In the genomic region with DNA sequence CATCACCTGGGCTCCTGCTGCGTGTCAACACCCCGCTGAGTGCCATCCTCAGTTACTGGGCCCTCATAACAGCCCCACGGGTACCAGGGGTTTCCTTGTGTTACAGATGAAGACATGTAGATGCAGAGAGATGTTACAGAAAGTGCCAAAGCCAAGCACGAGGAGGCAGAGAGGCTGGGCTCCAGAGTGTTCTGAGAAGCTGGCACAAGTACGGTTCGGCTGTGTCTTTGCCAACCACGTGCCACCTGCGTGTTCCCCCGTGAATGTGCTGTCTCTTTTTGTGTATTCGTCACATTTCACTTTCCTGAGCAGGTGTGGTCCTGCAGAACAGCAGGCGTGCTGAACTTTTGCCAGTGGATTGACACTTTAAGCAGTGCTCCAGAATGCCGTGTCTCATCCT, we compare ENCODE assay signal across 26 cellular contexts.
DNase-seq lines count a peak whose midpoint lies in the region; ATAC-seq and TF ChIP-seq lines count a peak whose summit lies in the region.
"Had no signal": no experiment of that assay in that cellular context is flagged by ENCODE, and none has a peak within 500 bp of the region (broad histone marks: within the 10 kb centered on the region; RNA-seq: fewer than 3 reads in every experiment).

No MANE protein-coding gene starts in this region.

- TF ChIP-seq POLR2A in lower leg skin (IDR thresholded peaks at IDR 0.05): no peak

- peak overlapping the region; percentile 64 for H3K27ac Mint-ChIP-seq in activated CD8-positive, alpha-beta T cell treated with anti-CD3 and anti-CD28 coated beads for 36 hours
- no peak overlapping the region for H3K27ac Mint-ChIP-seq in activated CD8-positive, alpha-beta T cell treated with anti-CD3 and anti-CD28 coated beads, Interleukin-2, amount 10 ng/mL, durations not matched to agents 7 days and 5 days
- peak overlapping the region; percentile 96 for H3K27ac Mint-ChIP-seq in T-helper 17 cell
- peak overlapping the region; percentile 80 for H3K27ac Mint-ChIP-seq in stimulated activated naive B cell treated with anti-CD40 and anti-IgM and Interleukin-4, amounts not matched to agents 10 μg/mL and 1 μg/mL and 100 μg/mL, for 72 hours

- H3K4me3 ChIP-seq in lower leg skin (ENCODE audit: low read depth, poor library complexity, severe bottlenecking): no peak overlapping the region
- H3K4me3 ChIP-seq: A549, ascending aorta, gastroesophageal sphincter, hepatocyte, MG63, stomach, tibial nerve had no signal

- intact Hi-C loops in activated CD8-positive, alpha-beta T cell treated with anti-CD3 and anti-CD28 coated beads for 36 hours (cut with micrococcal nuclease): no loop called here
- intact Hi-C loops in lower leg skin (cut with DNase I; ENCODE audit: low total_unique reads): no loop called here

- peaks cover 90% of the 10 kb centered on the region for H3K4me1 Mint-ChIP-seq in activated CD8-positive, alpha-beta T cell treated with anti-CD3 and anti-CD28 coated beads for 36 hours (ENCODE audit: low read depth)
- peaks cover 58% of the 10 kb centered on the region for H3K4me1 Mint-ChIP-seq in activated CD8-positive, alpha-beta T cell treated with anti-CD3 and anti-CD28 coated beads, Interleukin-2, amount 10 ng/mL, durations not matched to agents 7 days and 5 days (ENCODE audit: low read depth)
- peaks cover 66% of the 10 kb centered on the region for H3K4me1 Mint-ChIP-seq in T-helper 17 cell
- peaks cover 72 to 98% of the 10 kb centered on the region in 2 donors for H3K4me1 Mint-ChIP-seq in stimulated activated naive B cell treated with anti-CD40 and anti-IgM and Interleukin-4, amounts not matched to agents 10 μg/mL and 1 μg/mL and 100 μg/mL, for 72 hours

- no peaks in the 10 kb centered on the region for H3K9me3 Mint-ChIP-seq in activated CD8-positive, alpha-beta T cell treated with anti-CD3 and anti-CD28 coated beads for 36 hours
- no peaks in the 10 kb centered on the region for H3K9me3 Mint-ChIP-seq in activated CD8-positive, alpha-beta T cell treated with anti-CD3 and anti-CD28 coated beads, Interleukin-2, amount 10 ng/mL, durations not matched to agents 7 days and 5 days (ENCODE audit: insufficient read depth)
- H3K9me3 Mint-ChIP-seq in stimulated activated naive B cell treated with anti-CD40 and anti-IgM and Interleukin-4, amounts not matched to agents 10 μg/mL and 1 μg/mL and 100 μg/mL, for 72 hours: peaks cover 5 to 6% of the 10 kb centered on the region in 2 donors
- H3K9me3 Mint-ChIP-seq: activated naive CD4-positive, alpha-beta T cell treated with anti-CD3 and anti-CD28 coated beads, Interleukin-2, amount 50 U/mL, for 72 hours; dendritic cell treated with granulocyte-macrophage colony-stimulating factor and Interleukin-4, amounts not matched to agents 40 ng/mL and 50 ng/mL, for 4 days had no signal

- H3K27me3 Mint-ChIP-seq in activated CD8-positive, alpha-beta T cell treated with anti-CD3 and anti-CD28 coated beads for 36 hours: no peaks in the 10 kb centered on the region
- no peaks in the 10 kb centered on the region for H3K27me3 Mint-ChIP-seq in activated CD8-positive, alpha-beta T cell treated with anti-CD3 and anti-CD28 coated beads, Interleukin-2, amount 10 ng/mL, durations not matched to agents 7 days and 5 days (ENCODE audit: low read depth)
- no peaks in the 10 kb centered on the region for H3K27me3 Mint-ChIP-seq in T-helper 17 cell
- no peaks in the 10 kb centered on the region for H3K27me3 Mint-ChIP-seq in stimulated activated naive B cell treated with anti-CD40 and anti-IgM and Interleukin-4, amounts not matched to agents 10 μg/mL and 1 μg/mL and 100 μg/mL, for 72 hours
- H3K27me3 Mint-ChIP-seq: activated CD4-positive, alpha-beta T cell treated with anti-CD3 and anti-CD28 coated beads for 36 hours; dendritic cell treated with granulocyte-macrophage colony-stimulating factor and Interleukin-4, amounts not matched to agents 40 ng/mL and 50 ng/mL, for 4 days had no signal

- no peak overlapping the region for H3K4me3 Mint-ChIP-seq in activated CD8-positive, alpha-beta T cell treated with anti-CD3 and anti-CD28 coated beads for 36 hours
- H3K4me3 Mint-ChIP-seq in activated CD8-positive, alpha-beta T cell treated with anti-CD3 and anti-CD28 coated beads, Interleukin-2, amount 10 ng/mL, durations not matched to agents 7 days and 5 days: no peak overlapping the region
- H3K4me3 Mint-ChIP-seq in T-helper 17 cell: no peak overlapping the region
- H3K4me3 Mint-ChIP-seq in stimulated activated naive B cell treated with anti-CD40 and anti-IgM and Interleukin-4, amounts not matched to agents 10 μg/mL and 1 μg/mL and 100 μg/mL, for 72 hours: no peak overlapping the region
- H3K4me3 Mint-ChIP-seq: activated CD4-positive, alpha-beta T cell treated with anti-CD3 and anti-CD28 coated beads for 36 hours; dendritic cell treated with granulocyte-macrophage colony-stimulating factor and Interleukin-4, amounts not matched to agents 40 ng/mL and 50 ng/mL, for 4 days had no signal

- CTCF ChIA-PET in activated CD8-positive, alpha-beta T cell treated with anti-CD3 and anti-CD28 coated beads for 36 hours (lab: Charles Lee): no interaction called here
- CTCF ChIA-PET in activated CD8-positive, alpha-beta T cell treated with anti-CD3 and anti-CD28 coated beads, Interleukin-2, amount 10 ng/mL, durations not matched to agents 7 days and 5 days (lab: Charles Lee): no interaction called here

- POLR2A ChIA-PET in activated CD8-positive, alpha-beta T cell treated with anti-CD3 and anti-CD28 coated beads for 36 hours (lab: Charles Lee): no interaction called here
- POLR2A ChIA-PET in activated CD8-positive, alpha-beta T cell treated with anti-CD3 and anti-CD28 coated beads, Interleukin-2, amount 10 ng/mL, durations not matched to agents 7 days and 5 days (lab: Charles Lee): no interaction called here

- no peak for TF ChIP-seq CTCF in activated CD8-positive, alpha-beta T cell treated with anti-CD3 and anti-CD28 coated beads for 36 hours (IDR thresholded peaks at IDR 0.05)
- TF ChIP-seq CTCF in lower leg skin (IDR thresholded peaks at IDR 0.05): no peak

- no peak for ATAC-seq in activated CD8-positive, alpha-beta T cell treated with anti-CD3 and anti-CD28 coated beads for 36 hours
- ATAC-seq in activated CD8-positive, alpha-beta T cell treated with anti-CD3 and anti-CD28 coated beads, Interleukin-2, amount 10 ng/mL, durations not matched to agents 7 days and 5 days: no peak
- ATAC-seq in T-helper 17 cell (no peak), GM18867 (IDR thresholded peaks at IDR 0.05; ENCODE audit: unreplicated experiment) (no peak)
- no peak for ATAC-seq in stimulated activated naive B cell treated with anti-CD40 and anti-IgM and Interleukin-4, amounts not matched to agents 10 μg/mL and 1 μg/mL and 100 μg/mL, for 72 hours (replicated peaks)
- ATAC-seq: A549; activated CD4-positive, alpha-beta T cell treated with anti-CD3 and anti-CD28 coated beads for 36 hours; activated naive CD4-positive, alpha-beta T cell treated with anti-CD3 and anti-CD28 coated beads, Interleukin-2, amount 50 U/mL, for 72 hours; gastroesophageal sphincter; left cardiac atrium had no signal

- H3K9me3 ChIP-seq in T-helper 17 cell (ENCODE audit: control insufficient read depth, low read length, poor library complexity, severe bottlenecking): no peaks in the 10 kb centered on the region
- H3K9me3 ChIP-seq: A549, ascending aorta, gastroesophageal sphincter, MG63, stomach, tibial nerve had no signal

- WGBS in lower leg skin, 2 donors: 63 to 74% methylated on average over 12 of the region's 12 CpGs

- no peak for DNase-seq in activated CD8-positive, alpha-beta T cell treated with anti-CD3 and anti-CD28 coated beads for 36 hours
- no peak for DNase-seq in activated CD8-positive, alpha-beta T cell treated with anti-CD3 and anti-CD28 coated beads, Interleukin-2, amount 10 ng/mL, durations not matched to agents 7 days and 5 days
- DNase-seq in T-helper 17 cell (no peak), lower leg skin (ENCODE audit: low spot score in 2 of 2) (peak; percentile 55 to 83), dedifferentiated amniotic fluid mesenchymal stem cell (ENCODE audit: extremely low spot score) (no peak)
- DNase-seq in stimulated activated naive B cell treated with anti-CD40 and anti-IgM and Interleukin-4, amounts not matched to agents 10 μg/mL and 1 μg/mL and 100 μg/mL, for 72 hours: no peak
- DNase-seq in activated CD4-positive, CD25-positive, alpha-beta regulatory T cell (lab: John Stamatoyannopoulos, UW): no peak
- DNase-seq: activated CD4-positive, alpha-beta T cell treated with anti-CD3 and anti-CD28 coated beads for 36 hours; AML-193; COR-L47; KBM-7; left cardiac atrium; MG63; NCI-H1105 treated with DMSO at 0.1 percent for 48 hours; NCI-H226; NCI-H82; stomach; T-helper 1 cell had no signal

- peaks cover 40% of the 10 kb centered on the region for H3K36me3 Mint-ChIP-seq in activated CD8-positive, alpha-beta T cell treated with anti-CD3 and anti-CD28 coated beads for 36 hours (ENCODE audit: low read depth)
- H3K36me3 Mint-ChIP-seq in activated CD8-positive, alpha-beta T cell treated with anti-CD3 and anti-CD28 coated beads, Interleukin-2, amount 10 ng/mL, durations not matched to agents 7 days and 5 days (ENCODE audit: low read depth): peaks cover 58% of the 10 kb centered on the region
- peaks cover 7% of the 10 kb centered on the region for H3K36me3 Mint-ChIP-seq in T-helper 17 cell (ENCODE audit: low read depth)
- peaks cover 64 to 77% of the 10 kb centered on the region in 2 donors for H3K36me3 Mint-ChIP-seq in stimulated activated naive B cell treated with anti-CD40 and anti-IgM and Interleukin-4, amounts not matched to agents 10 μg/mL and 1 μg/mL and 100 μg/mL, for 72 hours

Comparison
In these comparisons a context has a peak if more than half of its experiments do, and no peak if none do; other contexts are left out.
1. DNase-seq: peak in lower leg skin (2 of 2); none in activated CD8-positive, alpha-beta T cell treated with anti-CD3 and anti-CD28 coated beads for 36 hours (single experiment), activated CD8-positive, alpha-beta T cell treated with anti-CD3 and anti-CD28 coated beads, Interleukin-2, amount 10 ng/mL, durations not matched to agents 7 days and 5 days (single experiment), T-helper 17 cell (0 of 3), stimulated activated naive B cell treated with anti-CD40 and anti-IgM and Interleukin-4, amounts not matched to agents 10 μg/mL and 1 μg/mL and 100 μg/mL, for 72 hours (single experiment), activated CD4-positive, CD25-positive, alpha-beta regulatory T cell (0 of 4) and dedifferentiated amniotic fluid mesenchymal stem cell (single experiment).